In genomic region chr3:103247459-103247858, GRCh38 we compare ENCODE assay signal across 26 cellular contexts.
"Had no signal": no experiment of that assay in that cellular context is flagged by ENCODE, and none has a peak within 500 bp of the region (broad histone marks: within the 10 kb centered on the region; RNA-seq: fewer than 3 reads in every experiment).

No MANE protein-coding gene starts in this region.

- H3K9me3 ChIP-seq: ascending aorta, body of pancreas, MG63 had no signal

- H3K4me2 ChIP-seq: PC-9 had no signal

- DNase-seq: activated CD4-positive, alpha-beta T cell treated with anti-CD3 and anti-CD28 coated beads for 1 hour; activated CD4-positive, alpha-beta T cell treated with anti-CD3 and anti-CD28 coated beads, Interleukin-2, amount 10 ng/mL, durations not matched to agents 24 days and 14 days; activated CD4-positive, alpha-beta T cell treated with anti-CD3 and anti-CD28 coated beads, Interleukin-2, amount 50 U/mL, for 48 hours; activated CD8-positive, alpha-beta memory T cell treated with anti-CD3 and anti-CD28 coated beads, Interleukin-2, amount 10 ng/mL, durations not matched to agents 7 days and 5 days; activated effector memory CD4-positive, alpha-beta T cell treated with Interleukin-2 at 50 U/mL for 16 hours; activated naive CD4-positive, alpha-beta T cell treated with Interleukin-2 at 50 U/mL for 16 hours; activated naive CD8-positive, alpha-beta T cell treated with anti-CD3 and anti-CD28 coated beads, Interleukin-2, amount 50 U/mL, for 24 hours; activated T-cell treated with anti-CD3 and anti-CD28 coated beads, Interleukin-2, amount 50 U/mL, for 24 hours; amniotic stem cell; body of pancreas; central memory CD4-positive, alpha-beta T cell; MG63; NCI-H1105; NCI-H1694 treated with DMSO at 0.1 percent for 48 hours; NCI-H2029 treated with DMSO at 0.1 percent for 48 hours; NCI-H345; NCI-H510A; NCI-H526 treated with DMSO at 0.1 percent for 48 hours; PC-9; SHP77 treated with DMSO at 0.1 percent for 48 hours; T-helper 17 cell; T-helper 9 cell had no signal

- H3K27me3 ChIP-seq: ascending aorta, body of pancreas, MG63 had no signal

- H3K36me3 ChIP-seq: ascending aorta, MG63 had no signal

- H3K27ac ChIP-seq: ascending aorta, body of pancreas, PC-9 had no signal

- FAIRE-seq: bronchial epithelial cell had no signal

- ATAC-seq: activated CD8-positive, alpha-beta memory T cell treated with anti-CD3 and anti-CD28 coated beads, Interleukin-2, amount 10 ng/mL, durations not matched to agents 7 days and 5 days; activated naive CD4-positive, alpha-beta T cell treated with anti-CD3 and anti-CD28 coated beads, Interleukin-2, amount 50 U/mL, for 72 hours; activated naive CD8-positive, alpha-beta T cell treated with anti-CD3 and anti-CD28 coated beads, Interleukin-2, amount 50 U/mL, for 24 hours; body of pancreas; T-helper 17 cell; WTC11 had no signal

- H2AFZ ChIP-seq: PC-9 had no signal

- H3K4me3 ChIP-seq: ascending aorta, body of pancreas, MG63, PC-9 had no signal

- H3K4me1 ChIP-seq: ascending aorta, body of pancreas had no signal
